In the genomic region with DNA sequence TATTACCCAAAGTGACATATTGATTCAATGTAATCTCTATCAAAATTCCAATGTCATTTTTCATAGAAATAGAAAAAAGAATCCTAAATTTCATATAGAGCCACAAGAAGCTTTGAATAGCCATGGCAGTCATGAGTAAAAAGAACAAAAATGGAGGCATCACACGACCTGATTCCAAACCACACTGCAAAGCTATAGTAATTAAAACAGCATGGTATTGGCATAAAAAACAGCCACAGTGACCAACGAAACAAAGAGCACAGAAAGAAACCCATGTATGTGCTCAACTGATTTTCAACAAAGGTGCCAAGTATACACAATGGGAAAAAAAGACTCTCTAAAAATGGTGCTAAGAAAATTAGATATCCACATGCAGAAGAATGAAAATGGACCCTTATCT, we compare ENCODE assay signal across 8 cellular contexts.
"Had no signal": no experiment of that assay in that cellular context is flagged by ENCODE, and none has a peak within 500 bp of the region (broad histone marks: within the 10 kb centered on the region; RNA-seq: fewer than 3 reads in every experiment).

No MANE protein-coding gene starts in this region.

- H3K4me2 ChIP-seq: KMS-11 had no signal

- H3K4me3 ChIP-seq: GM23248, HAP-1 had no signal

- H3K36me3 ChIP-seq: HAP-1 had no signal

- FAIRE-seq: HTR-8/SVneo had no signal

- DNase-seq: GM23248, GOT3, H7, IMR-90, KBM-7 had no signal

- H3K27ac ChIP-seq: GM23248, KMS-11 had no signal

- H3K9me3 ChIP-seq: HAP-1 had no signal
